ENCODE assay signal across 8 cellular contexts in genomic region chr17:41734139-41734948, GRCh38.
DNase-seq lines count a peak whose midpoint lies in the region; ATAC-seq and TF ChIP-seq lines count a peak whose summit lies in the region.

HAP1 (minus strand) TSS chr17:41734643; CDS start chr17:41734634, 9 bp downstream.

- DNase-seq in CD1c-positive myeloid dendritic cell (ENCODE audit: extremely low spot score) (peak; percentile 14), LNCaP clone FGC (ENCODE audit: low read depth) (no peak), anterior cingulate cortex (lab: John Stamatoyannopoulos, UW) (peak in 37 of 58 donors; percentile 4 to 62 (median 31)), hypothalamus (lab: John Stamatoyannopoulos, UW) (peak in 37 of 51 donors; percentile 11 to 75 (median 42)), skeletal muscle cell (ENCODE audit: low read depth) (no peak)

- H3K4me3 ChIP-seq in LNCaP clone FGC (ENCODE audit: low read depth, low read length) (peak within 1 kb of the TSS; percentile 57), skeletal muscle cell (ENCODE audit: low read depth, low read length) (peak within 1 kb of the TSS; percentile 37)

- TF ChIP-seq CTCF in LNCaP clone FGC (IDR thresholded peaks at IDR 0.05; ENCODE audit: control insufficient read depth, extremely low read depth, insufficient read depth): no peak

- ATAC-seq in GM18868 (IDR thresholded peaks at IDR 0.05; ENCODE audit: unreplicated experiment) (no peak), GM18502 (IDR thresholded peaks at IDR 0.05; ENCODE audit: poor library complexity, unreplicated experiment) (no peak), HG02884 (IDR thresholded peaks at IDR 0.05; ENCODE audit: unreplicated experiment) (no peak)

Comparison
In these comparisons a context has a peak if more than half of its experiments do, and no peak if none do; other contexts are left out.
1. DNase-seq: peak in CD1c-positive myeloid dendritic cell (single experiment), anterior cingulate cortex (37 of 58) and hypothalamus (37 of 51); none in LNCaP clone FGC (single experiment) and skeletal muscle cell (single experiment).